19 cellular contexts compared by ENCODE assay signal in the genomic region with DNA sequence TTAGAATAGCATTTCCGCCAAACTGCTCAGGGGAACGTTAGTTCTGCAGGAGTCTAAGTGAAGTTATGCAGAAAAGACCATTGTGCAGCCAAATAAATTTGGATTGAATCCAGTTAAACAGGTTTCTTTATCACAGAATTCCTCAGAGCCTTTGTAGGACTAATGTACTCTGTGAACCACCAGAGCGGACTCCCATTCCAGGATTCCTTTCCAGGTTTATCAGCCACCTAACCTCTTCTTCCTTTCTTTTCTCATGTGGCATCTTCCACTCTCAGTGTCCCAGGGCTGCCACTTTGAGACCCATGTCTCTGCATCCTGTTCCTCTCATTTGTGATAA.
DNase-seq lines count a peak whose midpoint lies in the region; ATAC-seq, FAIRE-seq and TF ChIP-seq lines count a peak whose summit lies in the region.
"Had no signal": no experiment of that assay in that cellular context is flagged by ENCODE, and none has a peak within 500 bp of the region (broad histone marks: within the 10 kb centered on the region; RNA-seq: fewer than 3 reads in every experiment).

No MANE protein-coding gene starts in this region.

- no peaks in the 10 kb centered on the region for H3K27me3 Mint-ChIP-seq in activated CD4-positive, alpha-beta T cell treated with anti-CD3 and anti-CD28 coated beads, Interleukin-2, amount 10 ng/mL, durations not matched to agents 7 days and 5 days

- TF ChIP-seq CTCF in H1 (IDR thresholded peaks at IDR 0.05; ENCODE audit: control extremely low read depth in 1 of 3, insufficient read depth in 1 of 3, low read depth in 1 of 3, low read length in 3 of 3), result no peak

- H2BK20ac ChIP-seq in H1 (ENCODE audit: low read length), result no peak overlapping the region

- no peak overlapping the region for H3K27ac Mint-ChIP-seq in activated CD4-positive, alpha-beta T cell treated with anti-CD3 and anti-CD28 coated beads, Interleukin-2, amount 10 ng/mL, durations not matched to agents 7 days and 5 days

- H2BK12ac ChIP-seq in H1 (ENCODE audit: low read depth, low read length) (no peak overlapping the region), neuronal stem cell (ENCODE audit: low read length) (no peak overlapping the region)

- H2BK5ac ChIP-seq in H1 (ENCODE audit: low read depth, low read length) (no peak overlapping the region), neuronal stem cell (ENCODE audit: low read length) (peak overlapping the region; percentile 18)

- no peak for TF ChIP-seq POLR2A in H1 (IDR thresholded peaks at IDR 0.05; ENCODE audit: control extremely low read depth in 1 of 2, low read depth in 2 of 2, low read length in 2 of 2)

- H2BK120ac ChIP-seq in H1 (replicated peaks; ENCODE audit: low read depth, low read length), result no peak overlapping the region
- H2BK120ac ChIP-seq in neuronal stem cell (ENCODE audit: low read depth, low read length), result no peak overlapping the region

- no peak for TF ChIP-seq RAD21 in H1 (IDR thresholded peaks at IDR 0.05 in 1 of 2, conservative IDR thresholded peaks at IDR 0.05 in 1 of 2; ENCODE audit: low read depth in 2 of 2, low read length in 2 of 2)

- no peak overlapping the region for H4K8ac ChIP-seq in H1 (ENCODE audit: extremely low read depth, insufficient read depth, low read length)
- H4K8ac ChIP-seq in neuronal stem cell (ENCODE audit: low read depth, low read length), result no peak overlapping the region

- POLR2A ChIA-PET in H1 (lab: Charles Lee; ENCODE audit: partially characterized antibody), result no interaction called here
- POLR2A ChIA-PET in activated CD4-positive, alpha-beta T cell treated with anti-CD3 and anti-CD28 coated beads, Interleukin-2, amount 10 ng/mL, durations not matched to agents 7 days and 5 days (lab: Charles Lee), result no interaction called here

- H4K5ac ChIP-seq in H1 (ENCODE audit: insufficient read length, low read depth, low read length), result no peak overlapping the region

- H3K36me3 ChIP-seq in BLaER1 treated with 17β-estradiol and CSF1 and Interleukin-3, amounts not matched to agents 10 nM and 100 nM, result no peaks in the 10 kb centered on the region
- no peaks in the 10 kb centered on the region for H3K36me3 ChIP-seq in H1 (ENCODE audit: control insufficient read depth in 2 of 4, insufficient read depth in 4 of 4, low read length in 3 of 4)
- no peaks in the 10 kb centered on the region for H3K36me3 ChIP-seq in neuronal stem cell (replicated peaks in 1 of 2; ENCODE audit: control insufficient read depth in 2 of 2, insufficient read depth in 2 of 2, low read length in 2 of 2)
- H3K36me3 ChIP-seq: Peyer's patch, SJSA1 had no signal

- DNase-seq in SK-MEL-5 (ENCODE audit: low read depth, low spot score) (peak; percentile 14), H1 (ENCODE audit: low read depth in 1 of 2, low spot score in 2 of 2) (no peak), neuronal stem cell (ENCODE audit: low spot score) (peak; percentile 15), DMS153 (lab: John Stamatoyannopoulos, UW) (no peak)
- DNase-seq in activated CD4-positive, alpha-beta T cell treated with anti-CD3 and anti-CD28 coated beads, Interleukin-2, amount 10 ng/mL, durations not matched to agents 7 days and 5 days, result no peak
- DNase-seq: DMS 273 treated with DMSO at 0.1 percent for 48 hours; GDM1; MM.1S; NCI-H1105; NCI-H2081; NCI-H446 treated with DMSO at 0.1 percent for 48 hours; NCI-H69; NK-92 treated with Interleukin-12 subunit alpha and Interleukin-12 subunit beta, amount 100 ng/mL, for 24 hours; Peyer's patch had no signal

- no peaks in the 10 kb centered on the region for H3K79me1 ChIP-seq in H1 (ENCODE audit: low read depth, low read length)
- H3K79me1 ChIP-seq in neuronal stem cell (ENCODE audit: low read depth, low read length), result no peaks in the 10 kb centered on the region

- H3K4ac ChIP-seq in H1 (replicated peaks; ENCODE audit: insufficient read length, low read depth, low read length) (no peak overlapping the region), neuronal stem cell (ENCODE audit: low read length) (no peak overlapping the region)

- ATAC-seq in HG02678 (IDR thresholded peaks at IDR 0.05; ENCODE audit: unreplicated experiment), result no peak
- ATAC-seq: HCT116 had no signal

- H3K14ac ChIP-seq in H1 (ENCODE audit: insufficient read length) (no peak overlapping the region), neuronal stem cell (ENCODE audit: low read length) (no peak overlapping the region)

- no peak for TF ChIP-seq EP300 in H1 (IDR thresholded peaks at IDR 0.05; ENCODE audit: borderline replicate concordance in 1 of 2, low read depth in 2 of 2, low read length in 2 of 2)

- H3K18ac ChIP-seq in H1 (ENCODE audit: extremely low read depth, low read length) (no peak overlapping the region), neuronal stem cell (ENCODE audit: low read length) (no peak overlapping the region)

- CTCF ChIA-PET in H1 (lab: Charles Lee; ENCODE audit: partially characterized antibody), result interaction anchor here (0.9 kb wide), 1 partner anchor 345 kb away, joined by 3 read pairs; no protein-coding TSS in a partner anchor
- CTCF ChIA-PET in activated CD4-positive, alpha-beta T cell treated with anti-CD3 and anti-CD28 coated beads, Interleukin-2, amount 10 ng/mL, durations not matched to agents 7 days and 5 days (lab: Charles Lee), result no interaction called here

- H3K4me2 ChIP-seq in BLaER1 treated with 17β-estradiol and CSF1 and Interleukin-3, amounts not matched to agents 10 nM and 100 nM, result peak overlapping the region in 10 of 11 experiments; percentile 2 to 83 (median 64); a peak in 19 of 22 replicates
- H3K4me2 ChIP-seq in H1 (ENCODE audit: insufficient read depth in 1 of 2, low read depth in 2 of 2, low read length in 2 of 2), result no peak overlapping the region
- no peak overlapping the region for H3K4me2 ChIP-seq in neuronal stem cell (ENCODE audit: insufficient read depth, low read length, poor library complexity, severe bottlenecking)

- H3K27ac ChIP-seq in BLaER1 treated with 17β-estradiol and CSF1 and Interleukin-3, amounts not matched to agents 10 nM and 100 nM, result no peak overlapping the region
- H3K27ac ChIP-seq in H1 (ENCODE audit: low read depth, low read length) (no peak overlapping the region), neuronal stem cell (replicated peaks; ENCODE audit: low read length) (peak overlapping the region; percentile 83)
- H3K27ac ChIP-seq: C4-2B, Peyer's patch, SJSA1 had no signal

- H3K4me3 ChIP-seq in BLaER1 treated with 17β-estradiol and CSF1 and Interleukin-3, amounts not matched to agents 10 nM and 100 nM, result peak overlapping the region in 1 of 10 experiments; percentile 8; a peak in 2 of 20 replicates
- H3K4me3 ChIP-seq in H1 (ENCODE audit: extremely low read depth in 1 of 4, insufficient read depth in 2 of 4, low read depth in 3 of 4, low read length in 4 of 4) (no peak overlapping the region), neuronal stem cell (ENCODE audit: low read length in 2 of 2) (no peak overlapping the region)
- H3K4me3 ChIP-seq: Peyer's patch, SJSA1 had no signal

- H2AFZ ChIP-seq in H1 (ENCODE audit: low read length) (no peak overlapping the region; the same call in 1 of the 2 replicates), neuronal stem cell (ENCODE audit: low read length) (no peak overlapping the region)

- no peaks in the 10 kb centered on the region for H3K36me3 Mint-ChIP-seq in activated CD4-positive, alpha-beta T cell treated with anti-CD3 and anti-CD28 coated beads, Interleukin-2, amount 10 ng/mL, durations not matched to agents 7 days and 5 days (ENCODE audit: low read depth)

- H2BK15ac ChIP-seq in H1 (ENCODE audit: low read length) (0 out of 2 replicates have a peak overlapping the region, but pooled peaks have one; percentile 19), neuronal stem cell (ENCODE audit: low read length) (no peak overlapping the region)

- no peak overlapping the region for H3K23ac ChIP-seq in H1 (ENCODE audit: insufficient read length)
- H3K23ac ChIP-seq in neuronal stem cell (ENCODE audit: low read depth, low read length, poor library complexity), result no peak overlapping the region

- no peak for FAIRE-seq in H1 (lab: Jason Lieb, UNC)

- peaks cover 0 to 24% (median 8%) of the 10 kb centered on the region in 11 experiments; a peak in 9 of 22 replicates for H3K9me3 ChIP-seq in BLaER1 treated with 17β-estradiol and CSF1 and Interleukin-3, amounts not matched to agents 10 nM and 100 nM (replicated peaks in 1 of 11)
- H3K9me3 ChIP-seq in H1 (ENCODE audit: insufficient read depth in 2 of 2, low read depth in 1 of 2, low read length in 1 of 2) (peaks cover 0 to 4% of the 10 kb centered on the region in 2 experiments; a peak in 2 of 4 replicates), neuronal stem cell (replicated peaks in 1 of 2; ENCODE audit: control insufficient read depth in 2 of 2, insufficient read depth in 1 of 2, low read depth in 1 of 2, low read length in 2 of 2) (no peaks in the 10 kb centered on the region)
- H3K9me3 ChIP-seq: Peyer's patch, SJSA1 had no signal

- H4K91ac ChIP-seq in H1 (replicated peaks; ENCODE audit: insufficient read length, low read length) (no peak overlapping the region), neuronal stem cell (ENCODE audit: low read depth, low read length, poor library complexity) (no peak overlapping the region)

- H2AK5ac ChIP-seq in H1 (ENCODE audit: low read depth, low read length) (no peak overlapping the region), neuronal stem cell (ENCODE audit: low read depth, low read length) (no peak overlapping the region)

- H3K23me2 ChIP-seq in H1 (ENCODE audit: low read depth, low read length), result no peaks in the 10 kb centered on the region

- no peak overlapping the region for H3K56ac ChIP-seq in H1 (replicated peaks; ENCODE audit: insufficient read length, low read depth, low read length)

- no peaks in the 10 kb centered on the region for H3K9me3 Mint-ChIP-seq in activated CD4-positive, alpha-beta T cell treated with anti-CD3 and anti-CD28 coated beads, Interleukin-2, amount 10 ng/mL, durations not matched to agents 7 days and 5 days

- no peak overlapping the region for H3K4me3 Mint-ChIP-seq in activated CD4-positive, alpha-beta T cell treated with anti-CD3 and anti-CD28 coated beads, Interleukin-2, amount 10 ng/mL, durations not matched to agents 7 days and 5 days

- in situ Hi-C loops in SK-MEL-5 (cut with HindIII; ENCODE audit: low pct_unique_long_range_greater_than_20kb, low sequenced_read_pairs), result no loop called here

- no peaks in the 10 kb centered on the region for H3K79me2 ChIP-seq in H1 (ENCODE audit: control insufficient read depth in 1 of 2, insufficient read depth in 2 of 2, low read length in 2 of 2)

- 80% methylated on average over 3 of the region's 3 CpGs; no CpG with 5 or more reads in 1 of the 2 experiments for WGBS in H1 (ENCODE audit: extremely low coverage in 1 of 2, insufficient coverage in 1 of 2, insufficient read length in 1 of 2, insufficient replicate concordance in 2 of 2, low coverage in 1 of 2, low lambda C conversion rate in 2 of 2, missing lambda C conversion rate in 1 of 2), 2 experiments
- no CpG with 5 or more reads among the region's 3 CpGs for WGBS in neuronal stem cell (ENCODE audit: extremely low coverage in 2 of 2, insufficient read length in 2 of 2, insufficient replicate concordance in 1 of 2), 2 donors

- peaks cover 0 to 57% (median 40%) of the 10 kb centered on the region in 10 experiments; a peak in 16 of 20 replicates for H3K4me1 ChIP-seq in BLaER1 treated with 17β-estradiol and CSF1 and Interleukin-3, amounts not matched to agents 10 nM and 100 nM
- H3K4me1 ChIP-seq in H1 (replicated peaks in 1 of 4; ENCODE audit: control insufficient read depth in 3 of 4, insufficient read depth in 4 of 4, low read length in 3 of 4) (no peaks in the 10 kb centered on the region; a peak in 1 of 7 replicates), neuronal stem cell (ENCODE audit: control insufficient read depth in 2 of 2, insufficient read depth in 1 of 2, low read depth in 1 of 2, low read length in 2 of 2) (peaks cover 0 to 30% of the 10 kb centered on the region in 2 donors)
- H3K4me1 ChIP-seq: Peyer's patch, SJSA1 had no signal

- peak overlapping the region in 1 of 11 experiments; percentile 22; a peak in 1 of 22 replicates for H3K9ac ChIP-seq in BLaER1 treated with 17β-estradiol and CSF1 and Interleukin-3, amounts not matched to agents 10 nM and 100 nM
- H3K9ac ChIP-seq in H1 (replicated peaks in 1 of 4; ENCODE audit: extremely low read depth in 1 of 4, low read depth in 3 of 4, low read length in 3 of 4), result no peak overlapping the region
- no peak overlapping the region for H3K9ac ChIP-seq in neuronal stem cell (ENCODE audit: low read depth, low read length, poor library complexity)

- no peaks in the 10 kb centered on the region for H3K27me3 ChIP-seq in BLaER1 treated with 17β-estradiol and CSF1 and Interleukin-3, amounts not matched to agents 10 nM and 100 nM
- H3K27me3 ChIP-seq in H1 (replicated peaks in 1 of 4; ENCODE audit: control insufficient read depth in 3 of 4, extremely low read depth in 1 of 4, insufficient read depth in 3 of 4, low read length in 3 of 4), result no peaks in the 10 kb centered on the region
- no peaks in the 10 kb centered on the region for H3K27me3 ChIP-seq in neuronal stem cell (ENCODE audit: control insufficient read depth in 3 of 3, insufficient read depth in 3 of 3, low read depth in 1 of 3, low read length in 3 of 3)
- H3K27me3 ChIP-seq: Peyer's patch, SJSA1 had no signal

- no peaks in the 10 kb centered on the region for H3K4me1 Mint-ChIP-seq in activated CD4-positive, alpha-beta T cell treated with anti-CD3 and anti-CD28 coated beads, Interleukin-2, amount 10 ng/mL, durations not matched to agents 7 days and 5 days

- H4K20me1 ChIP-seq in BLaER1 treated with 17β-estradiol and CSF1 and Interleukin-3, amounts not matched to agents 10 nM and 100 nM, result no peaks in the 10 kb centered on the region
- no peaks in the 10 kb centered on the region for H4K20me1 ChIP-seq in H1 (replicated peaks in 1 of 2; ENCODE audit: control insufficient read depth in 1 of 2, insufficient read depth in 2 of 2, low read length in 2 of 2)

Comparison
In these comparisons a context has a peak if more than half of its experiments do, and no peak if none do; other contexts are left out.
1. H3K4me2 ChIP-seq: peak in BLaER1 treated with 17β-estradiol and CSF1 and Interleukin-3, amounts not matched to agents 10 nM and 100 nM (10 of 11); none in H1 (0 of 2) and neuronal stem cell (single experiment).
2. DNase-seq: peak in SK-MEL-5 (single experiment) and neuronal stem cell (single experiment); none in H1 (0 of 2), activated CD4-positive, alpha-beta T cell treated with anti-CD3 and anti-CD28 coated beads, Interleukin-2, amount 10 ng/mL, durations not matched to agents 7 days and 5 days (single experiment) and DMS153 (single experiment).